ENCODE assay signal across 17 cellular contexts in genomic region chr2:216787851-216788250, GRCh38.
"Had no signal": no experiment of that assay in that cellular context is flagged by ENCODE, and none has a peak within 500 bp of the region (broad histone marks: within the 10 kb centered on the region; RNA-seq: fewer than 3 reads in every experiment).

No MANE protein-coding gene starts in this region.

- H3K27ac ChIP-seq: gastrocnemius medialis, lower lobe of right lung, VCaP had no signal

- H3K27me3 ChIP-seq: gastrocnemius medialis had no signal

- ATAC-seq: activated naive CD4-positive, alpha-beta T cell treated with anti-CD3 and anti-CD28 coated beads, Interleukin-2, amount 50 U/mL, for 72 hours; gastrocnemius medialis; lower lobe of right lung; stimulated activated naive CD8-positive, alpha-beta T cell treated with anti-CD3 and anti-CD28 coated beads, Interleukin-15, amount 100 ng/mL, for 72 hours had no signal

- H3K36me3 ChIP-seq: gastrocnemius medialis, lower lobe of right lung had no signal

- H3K4me3 ChIP-seq: gastrocnemius medialis, lower lobe of right lung had no signal

- H3K9me3 ChIP-seq: gastrocnemius medialis, lower lobe of right lung had no signal

- DNase-seq: activated CD4-positive, CD25-positive, alpha-beta regulatory T cell treated with anti-CD3 and anti-CD28 coated beads, Interleukin-2, amount 50 U/mL, for 72 hours; activated CD8-positive, alpha-beta memory T cell treated with anti-CD3 and anti-CD28 coated beads for 24 hours; activated CD8-positive, alpha-beta memory T cell treated with anti-CD3 and anti-CD28 coated beads, Interleukin-2, amount 50 U/mL, for 48 hours; activated effector memory CD4-positive, alpha-beta T cell treated with anti-CD3 and anti-CD28 coated beads, Interleukin-2, amount 50 U/mL, for 16 hours; activated T-cell treated with anti-CD3 and anti-CD28 coated beads, Interleukin-2, amount 50 U/mL, for 48 hours; cerebellar nuclear complex; cortex of kidney; effector CD4-positive, alpha-beta T cell; gastrocnemius medialis; head of caudate nucleus; lower lobe of right lung; occipital lobe; stimulated activated naive CD8-positive, alpha-beta T cell treated with anti-CD3 and anti-CD28 coated beads, Interleukin-15, amount 100 ng/mL, for 72 hours; T-helper 2 cell; trophoblast cell had no signal
